Comparison of ENCODE assay signal across 8 cellular contexts in the genomic region with DNA sequence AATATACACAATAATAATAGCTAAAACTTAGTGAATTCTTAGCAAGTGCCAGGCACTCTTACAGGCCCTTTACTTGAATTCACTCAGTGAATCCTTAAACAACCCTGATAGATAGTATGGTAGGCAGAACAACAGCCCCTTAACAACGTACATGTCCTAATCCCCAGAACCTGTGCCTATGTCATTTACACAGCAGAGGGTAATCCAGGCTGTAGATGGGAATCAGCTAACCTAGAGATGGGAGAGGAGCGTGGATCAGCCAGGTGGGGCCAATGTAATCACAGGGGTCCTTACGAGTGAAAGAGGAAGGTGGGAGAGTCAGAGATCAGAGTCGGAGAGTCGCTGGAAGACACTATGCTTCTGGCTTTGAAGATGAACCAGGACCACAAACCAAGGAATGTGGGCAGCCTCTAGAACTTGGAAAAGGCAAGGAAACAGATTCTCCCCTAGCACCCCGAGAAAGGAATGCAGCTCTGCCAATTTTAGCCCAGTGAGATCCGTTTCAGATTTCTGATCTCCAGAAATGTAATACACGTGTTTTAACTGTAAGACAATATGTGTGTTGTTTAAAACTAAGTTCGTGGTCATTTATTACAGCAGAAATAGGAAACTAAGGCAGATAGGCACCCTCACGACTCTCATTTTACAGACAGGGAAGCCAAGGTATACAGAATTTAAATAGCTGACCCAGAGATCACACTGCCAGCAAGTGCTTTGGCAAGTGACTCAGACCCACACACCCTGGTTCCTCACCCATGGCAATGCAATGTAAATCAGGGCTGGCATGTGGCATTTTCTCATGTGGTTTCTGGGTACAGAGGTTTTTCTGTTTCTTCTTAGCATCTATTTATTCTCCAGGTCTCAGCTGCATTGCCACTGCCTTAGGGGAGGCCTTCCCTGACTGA.
DNase-seq lines count a peak whose midpoint lies in the region; ATAC-seq and TF ChIP-seq lines count a peak whose summit lies in the region.

No MANE protein-coding gene starts in this region.

- H3K4me3 ChIP-seq in stomach, result no peak overlapping the region

- H3K27me3 ChIP-seq in stomach, result no peaks in the 10 kb centered on the region

- H3K9me3 ChIP-seq in stomach, result no peaks in the 10 kb centered on the region

- peaks cover 6 to 19% (median 16%) of the 10 kb centered on the region in 4 donors for H3K4me1 ChIP-seq in stomach

- no peak for TF ChIP-seq CTCF in stomach (IDR thresholded peaks at IDR 0.05)

- no peaks in the 10 kb centered on the region for H3K36me3 ChIP-seq in stomach

- TF ChIP-seq POLR2A in stomach (IDR thresholded peaks at IDR 0.05), result no peak

- WGBS in stomach, 5 donors, result 58 to 70% (median 61%) methylated on average over 10 of the region's 10 CpGs

- intact Hi-C loops in stomach (cut with DNase I; ENCODE audit: low total_unique reads), result no loop called here

- ATAC-seq in HG02610 (IDR thresholded peaks at IDR 0.05; ENCODE audit: unreplicated experiment), result no peak

- no peak for TF ChIP-seq EP300 in stomach (IDR thresholded peaks at IDR 0.05)

- peak; percentile 30 for DNase-seq in activated CD4-positive, alpha-beta T cell treated with anti-CD3 and anti-CD28 coated beads for 4 hours
- DNase-seq in activated CD4-positive, alpha-beta T cell treated with anti-CD3 and anti-CD28 coated beads, Interleukin-2, amount 50 U/mL, for 48 hours, result no peak
- peak; percentile 4 for DNase-seq in MV-4-11 (lab: John Stamatoyannopoulos, UW)
- DNase-seq in epithelial cell of prostate (ENCODE audit: low read depth, low spot score), result peak; percentile 26
- DNase-seq in stomach, result peak; percentile 53
- no peak for DNase-seq in cerebellar nuclear complex (lab: John Stamatoyannopoulos, UW)
- no peak for DNase-seq in SHP77 (lab: John Stamatoyannopoulos, UW)

- peak overlapping the region; percentile 30 for H3K27ac ChIP-seq in epithelial cell of prostate
- H3K27ac ChIP-seq in stomach, result peak overlapping the region; percentile 5 to 70 (median 56)

Comparison
In these comparisons a context has a peak if more than half of its experiments do, and no peak if none do; other contexts are left out.
1. DNase-seq: peak in activated CD4-positive, alpha-beta T cell treated with anti-CD3 and anti-CD28 coated beads for 4 hours (2 of 2), MV-4-11 (single experiment), epithelial cell of prostate (single experiment) and stomach (single experiment); none in activated CD4-positive, alpha-beta T cell treated with anti-CD3 and anti-CD28 coated beads, Interleukin-2, amount 50 U/mL, for 48 hours (0 of 2), cerebellar nuclear complex (0 of 2) and SHP77 (0 of 2).